ENCODE assay signal across 9 cellular contexts in genomic region chr3:64484289-64484992, GRCh38.
DNase-seq lines count a peak whose midpoint lies in the region; ATAC-seq and TF ChIP-seq lines count a peak whose summit lies in the region.
"Had no signal": no experiment of that assay in that cellular context is flagged by ENCODE, and none has a peak within 500 bp of the region (broad histone marks: within the 10 kb centered on the region; RNA-seq: fewer than 3 reads in every experiment).

No MANE protein-coding gene starts in this region.

- H3K9me2 ChIP-seq in GM23338 (ENCODE audit: insufficient read depth) (no peaks in the 10 kb centered on the region), Karpas-422 (replicated peaks; ENCODE audit: insufficient read depth, low read length) (no peaks in the 10 kb centered on the region)

- H3K36me3 Mint-ChIP-seq in GM23338 (ENCODE audit: low read depth) (no peaks in the 10 kb centered on the region), osteocyte (ENCODE audit: unreplicated experiment) (no peaks in the 10 kb centered on the region)

- H3K4me3 ChIP-seq in GM23338 (no peak overlapping the region), Karpas-422 (ENCODE audit: low read length) (no peak overlapping the region)

- peaks cover 5% of the 10 kb centered on the region; the same call in 1 of the 2 replicates for H3K4me1 ChIP-seq in GM23338 (ENCODE audit: insufficient read depth)
- H3K4me1 ChIP-seq in Karpas-422 (ENCODE audit: low read length): no peaks in the 10 kb centered on the region

- H3K9ac ChIP-seq in Karpas-422 (ENCODE audit: low read length): no peak overlapping the region

- H3K36me3 ChIP-seq in GM23338 (ENCODE audit: insufficient read depth) (no peaks in the 10 kb centered on the region), Karpas-422 (ENCODE audit: insufficient read depth, low read length) (no peaks in the 10 kb centered on the region)
- H3K36me3 ChIP-seq: neutrophil had no signal

- H3K27me3 ChIP-seq in GM23338 (ENCODE audit: insufficient read depth): no peaks in the 10 kb centered on the region
- H3K27me3 ChIP-seq in Karpas-422 (ENCODE audit: low read length): no peaks in the 10 kb centered on the region

- peak; percentile 89 for ATAC-seq in GM23338

- H2AFZ ChIP-seq in GM23338: no peak overlapping the region
- H2AFZ ChIP-seq in Karpas-422 (ENCODE audit: low read length): no peak overlapping the region

- H3K27ac ChIP-seq in GM23338 (ENCODE audit: low read depth) (no peak overlapping the region), Karpas-422 (ENCODE audit: low read length) (no peak overlapping the region)
- H3K27ac ChIP-seq: neutrophil had no signal

- no peak overlapping the region for H3K4me3 Mint-ChIP-seq in GM23338
- H3K4me3 Mint-ChIP-seq in osteocyte (ENCODE audit: unreplicated experiment): no peak overlapping the region

- peak; percentile 97 for TF ChIP-seq CTCF in GM23338 (conservative IDR thresholded peaks at IDR 0.05; ENCODE audit: low read depth in 2 of 2)
- peak; percentile 97 for TF ChIP-seq CTCF in osteocyte (IDR thresholded peaks at IDR 0.05)

- H3K79me2 ChIP-seq in GM23338 (replicated peaks; ENCODE audit: insufficient read depth) (no peaks in the 10 kb centered on the region), Karpas-422 (ENCODE audit: low read length) (no peaks in the 10 kb centered on the region)

- DNase-seq in GF-D8 (lab: John Stamatoyannopoulos, UW) (peak; percentile 20), GM23338 (ENCODE audit: low spot score) (peak; percentile 90), Karpas-422 (peak; percentile 90), RKO (ENCODE audit: low spot score) (peak; percentile 79), foreskin melanocyte (peak; percentile 73), osteocyte (ENCODE audit: extremely low spot score, unreplicated experiment) (peak; percentile 94), ureter (ENCODE audit: low spot score) (peak; percentile 87)
- peak; percentile 19 for DNase-seq in activated T-helper 9 cell treated with anti-CD3 and anti-CD28 coated beads, Interleukin-2, amount 50 U/mL, for 16 hours (ENCODE audit: low read depth)

- H4K20me1 ChIP-seq in GM23338 (replicated peaks; ENCODE audit: insufficient read depth) (no peaks in the 10 kb centered on the region), Karpas-422 (ENCODE audit: insufficient read depth, low read depth, low read length) (no peaks in the 10 kb centered on the region)

- H3K9me3 Mint-ChIP-seq in GM23338: peaks cover 3% of the 10 kb centered on the region; the same call in 1 of the 3 replicates
- no peaks in the 10 kb centered on the region for H3K9me3 Mint-ChIP-seq in osteocyte (ENCODE audit: unreplicated experiment)

- H3K4me1 Mint-ChIP-seq in GM23338: peaks cover 6% of the 10 kb centered on the region; the same call in 2 of the 3 replicates
- peaks cover 7% of the 10 kb centered on the region for H3K4me1 Mint-ChIP-seq in osteocyte (ENCODE audit: unreplicated experiment)

- no peaks in the 10 kb centered on the region for H3F3A ChIP-seq in GM23338 (replicated peaks; ENCODE audit: low read depth)

- no peak overlapping the region for H3K27ac Mint-ChIP-seq in GM23338
- no peak overlapping the region for H3K27ac Mint-ChIP-seq in osteocyte (ENCODE audit: unreplicated experiment)

- H3K9me3 ChIP-seq in Karpas-422 (ENCODE audit: low read length): no peaks in the 10 kb centered on the region
- H3K9me3 ChIP-seq: neutrophil had no signal

- H3K4me2 ChIP-seq in GM23338 (no peak overlapping the region), Karpas-422 (ENCODE audit: low read depth, low read length, poor library complexity, severe bottlenecking) (no peak overlapping the region)

- H3K27me3 Mint-ChIP-seq in GM23338 (ENCODE audit: insufficient read depth, low read depth, poor library complexity) (peaks cover under 1% of the 10 kb centered on the region), osteocyte (ENCODE audit: unreplicated experiment) (peaks cover 2% of the 10 kb centered on the region)

TF ChIP-seq in GM23338, 12 proteins besides CTCF, POLR2A, EP300 and RAD21:
- no peak for TF ChIP-seq POLR2AphosphoS5 (IDR thresholded peaks at IDR 0.05; ENCODE audit: low read depth)
- TF ChIP-seq EZH2phosphoT487 (IDR thresholded peaks at IDR 0.05; ENCODE audit: unreplicated experiment): no peak
- TF ChIP-seq, protein P1, sequence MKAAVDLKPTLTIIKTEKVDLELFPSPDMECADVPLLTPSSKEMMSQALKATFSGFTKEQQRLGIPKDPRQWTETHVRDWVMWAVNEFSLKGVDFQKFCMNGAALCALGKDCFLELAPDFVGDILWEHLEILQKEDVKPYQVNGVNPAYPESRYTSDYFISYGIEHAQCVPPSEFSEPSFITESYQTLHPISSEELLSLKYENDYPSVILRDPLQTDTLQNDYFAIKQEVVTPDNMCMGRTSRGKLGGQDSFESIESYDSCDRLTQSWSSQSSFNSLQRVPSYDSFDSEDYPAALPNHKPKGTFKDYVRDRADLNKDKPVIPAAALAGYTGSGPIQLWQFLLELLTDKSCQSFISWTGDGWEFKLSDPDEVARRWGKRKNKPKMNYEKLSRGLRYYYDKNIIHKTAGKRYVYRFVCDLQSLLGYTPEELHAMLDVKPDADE (IDR thresholded peaks at IDR 0.05): no peak
- no peak for TF ChIP-seq ZNF462 (CRISPR knock-in tag; IDR thresholded peaks at IDR 0.05)
- no peak for TF ChIP-seq ZNF331 (CRISPR knock-in tag; IDR thresholded peaks at IDR 0.05; ENCODE audit: low read depth)

Comparison
In these comparisons a context has a peak if more than half of its experiments do, and no peak if none do; other contexts are left out.
1. DNase-seq: peak in every context shown above with its lines; median percentile 94 in osteocyte; 90 in GM23338; 90 in Karpas-422; 87 in ureter; 79 in RKO; 73 in foreskin melanocyte; 20 in GF-D8; 19 in activated T-helper 9 cell treated with anti-CD3 and anti-CD28 coated beads, Interleukin-2, amount 50 U/mL, for 16 hours.